In the genomic region with DNA sequence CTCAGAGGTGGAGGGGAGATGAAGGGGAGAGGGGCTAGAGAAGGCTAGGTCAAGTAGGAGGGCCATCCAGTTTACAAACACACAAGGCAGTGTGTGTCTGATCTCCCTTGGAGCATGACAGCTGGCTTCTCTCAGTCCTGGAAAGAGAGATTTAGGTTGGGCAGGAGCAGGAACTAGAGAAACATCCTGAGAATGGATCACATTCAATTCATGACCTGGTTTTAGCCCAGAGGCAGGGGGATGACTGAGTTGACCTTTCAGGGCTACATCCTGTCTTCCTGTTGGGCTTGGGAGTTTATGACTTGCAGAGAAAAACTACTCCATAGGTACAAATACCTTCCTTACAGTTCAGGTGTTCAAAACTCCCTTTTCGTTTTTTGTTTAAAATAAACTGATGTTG, we compare ENCODE assay signal across 20 cellular contexts.
DNase-seq lines count a peak whose midpoint lies in the region; ATAC-seq, FAIRE-seq and TF ChIP-seq lines count a peak whose summit lies in the region.
"Had no signal": no experiment of that assay in that cellular context is flagged by ENCODE, and none has a peak within 500 bp of the region (broad histone marks: within the 10 kb centered on the region; RNA-seq: fewer than 3 reads in every experiment).

No MANE protein-coding gene starts in this region.

- no peak overlapping the region for H3K18ac ChIP-seq in H1 (ENCODE audit: extremely low read depth, low read length)
- H3K18ac ChIP-seq in mesendoderm (ENCODE audit: low read length) = no peak overlapping the region

- H3K36me3 Mint-ChIP-seq in stimulated activated memory B cell treated with anti-CD40 and anti-IgM and Interleukin-4, amounts not matched to agents 10 μg/mL and 1 μg/mL and 100 μg/mL, for 72 hours = no peaks in the 10 kb centered on the region
- H3K36me3 Mint-ChIP-seq: CD8-positive, alpha-beta T cell had no signal

- no peaks in the 10 kb centered on the region for H3K23me2 ChIP-seq in H1 (ENCODE audit: low read depth, low read length)

- TF ChIP-seq POLR2A in H1 (IDR thresholded peaks at IDR 0.05; ENCODE audit: control extremely low read depth in 1 of 2, low read depth in 2 of 2, low read length in 2 of 2) = no peak

- no peak for ATAC-seq in stimulated activated memory B cell treated with anti-CD40 and anti-IgM and Interleukin-4, amounts not matched to agents 10 μg/mL and 1 μg/mL and 100 μg/mL, for 72 hours
- no peak for ATAC-seq in GM21576 (IDR thresholded peaks at IDR 0.05; ENCODE audit: unreplicated experiment)
- no peak for ATAC-seq in GM19397 (IDR thresholded peaks at IDR 0.05; ENCODE audit: unreplicated experiment)
- ATAC-seq: CD8-positive, alpha-beta T cell; HCT116; HepG2 had no signal

- H2BK5ac ChIP-seq in H1 (ENCODE audit: low read depth, low read length) (no peak overlapping the region), mesendoderm (ENCODE audit: low read length) (no peak overlapping the region)

- H3K56ac ChIP-seq in H1 (replicated peaks; ENCODE audit: insufficient read length, low read depth, low read length) = no peak overlapping the region
- H3K56ac ChIP-seq in mesendoderm (ENCODE audit: low read length) = no peak overlapping the region

- no peaks in the 10 kb centered on the region for H3K27me3 ChIP-seq in H1 (replicated peaks in 1 of 4; ENCODE audit: control insufficient read depth in 3 of 4, extremely low read depth in 1 of 4, insufficient read depth in 3 of 4, low read length in 3 of 4)
- H3K27me3 ChIP-seq in mesendoderm (ENCODE audit: insufficient read depth, low read length, poor library complexity) = no peaks in the 10 kb centered on the region
- H3K27me3 ChIP-seq: BLaER1 treated with 17β-estradiol and CSF1 and Interleukin-3, amounts not matched to agents 10 nM and 100 nM had no signal

- no peak overlapping the region for H3K14ac ChIP-seq in H1 (ENCODE audit: insufficient read length)

- peak overlapping the region; percentile 94 for H3K27ac ChIP-seq in VCaP
- no peak overlapping the region for H3K27ac ChIP-seq in H1 (ENCODE audit: low read depth, low read length)
- no peak overlapping the region for H3K27ac ChIP-seq in mesendoderm (ENCODE audit: low read depth, low read length)
- H3K27ac ChIP-seq: BLaER1 treated with 17β-estradiol and CSF1 and Interleukin-3, amounts not matched to agents 10 nM and 100 nM had no signal

- WGBS in H1 (ENCODE audit: extremely low coverage in 1 of 2, insufficient coverage in 1 of 2, insufficient read length in 1 of 2, insufficient replicate concordance in 2 of 2, low coverage in 1 of 2, low lambda C conversion rate in 2 of 2, missing lambda C conversion rate in 1 of 2), 2 experiments = 71% methylated on average over 1 of the region's 1 CpG; no CpG with 5 or more reads in 1 of the 2 experiments
- no CpG with 5 or more reads among the region's 1 CpG for WGBS in mesendoderm (ENCODE audit: extremely low coverage, insufficient coverage, low lambda C conversion rate)

- H3K4me3 Mint-ChIP-seq in stimulated activated memory B cell treated with anti-CD40 and anti-IgM and Interleukin-4, amounts not matched to agents 10 μg/mL and 1 μg/mL and 100 μg/mL, for 72 hours = no peak overlapping the region
- H3K4me3 Mint-ChIP-seq: B cell; CD8-positive, alpha-beta T cell; HFFc6; IgD-negative memory B cell had no signal

- H3K79me2 ChIP-seq in H1 (ENCODE audit: control insufficient read depth in 1 of 2, insufficient read depth in 2 of 2, low read length in 2 of 2) (no peaks in the 10 kb centered on the region), mesendoderm (ENCODE audit: control insufficient read depth, insufficient read depth, low read length) (no peaks in the 10 kb centered on the region)

- 0 out of 2 replicates have a peak overlapping the region, but pooled peaks have one; percentile 10 for H2BK15ac ChIP-seq in H1 (ENCODE audit: low read length)
- H2BK15ac ChIP-seq in mesendoderm (replicated peaks; ENCODE audit: low read depth) = no peak overlapping the region

- POLR2A ChIA-PET in H1 (lab: Charles Lee; ENCODE audit: partially characterized antibody) = no interaction called here

- CTCF ChIA-PET in H1 (lab: Charles Lee; ENCODE audit: partially characterized antibody) = interaction anchor here (0.6 to 1.5 kb wide), 2 partner anchors 13 to 321 kb away, joined by 3 to 7 read pairs; no protein-coding TSS in a partner anchor

- peaks cover 7% of the 10 kb centered on the region for H3K9me3 Mint-ChIP-seq in stimulated activated memory B cell treated with anti-CD40 and anti-IgM and Interleukin-4, amounts not matched to agents 10 μg/mL and 1 μg/mL and 100 μg/mL, for 72 hours
- H3K9me3 Mint-ChIP-seq: CD8-positive, alpha-beta T cell had no signal

- FAIRE-seq in H1 (lab: Jason Lieb, UNC) = no peak
- FAIRE-seq: G401.6, GM12892, H54, HepG2 had no signal

- H2BK12ac ChIP-seq in H1 (ENCODE audit: low read depth, low read length) = no peak overlapping the region

- H4K20me1 ChIP-seq in H1 (replicated peaks in 1 of 2; ENCODE audit: control insufficient read depth in 1 of 2, insufficient read depth in 2 of 2, low read length in 2 of 2) = no peaks in the 10 kb centered on the region
- H4K20me1 ChIP-seq: BLaER1 treated with 17β-estradiol and CSF1 and Interleukin-3, amounts not matched to agents 10 nM and 100 nM had no signal

- H3K4me2 ChIP-seq in H1 (ENCODE audit: insufficient read depth in 1 of 2, low read depth in 2 of 2, low read length in 2 of 2) = no peak overlapping the region
- H3K4me2 ChIP-seq in mesendoderm (ENCODE audit: low read length) = no peak overlapping the region
- H3K4me2 ChIP-seq: BLaER1 treated with 17β-estradiol and CSF1 and Interleukin-3, amounts not matched to agents 10 nM and 100 nM had no signal

- peaks cover 50% of the 10 kb centered on the region for H3K27me3 Mint-ChIP-seq in stimulated activated memory B cell treated with anti-CD40 and anti-IgM and Interleukin-4, amounts not matched to agents 10 μg/mL and 1 μg/mL and 100 μg/mL, for 72 hours

- no peak overlapping the region for H3K4ac ChIP-seq in H1 (replicated peaks; ENCODE audit: insufficient read length, low read depth, low read length)
- no peak overlapping the region for H3K4ac ChIP-seq in mesendoderm (ENCODE audit: low read depth, low read length)

- TF ChIP-seq CTCF in VCaP (conservative IDR thresholded peaks at IDR 0.05) (no peak), H1 (IDR thresholded peaks at IDR 0.05; ENCODE audit: control extremely low read depth in 1 of 3, insufficient read depth in 1 of 3, low read depth in 1 of 3, low read length in 3 of 3) (no peak)

- H3K79me1 ChIP-seq in H1 (ENCODE audit: low read depth, low read length) = no peaks in the 10 kb centered on the region
- no peaks in the 10 kb centered on the region for H3K79me1 ChIP-seq in mesendoderm (ENCODE audit: low read length)

- H3K4me1 ChIP-seq in H1 (replicated peaks in 1 of 4; ENCODE audit: control insufficient read depth in 3 of 4, insufficient read depth in 4 of 4, low read length in 3 of 4) = peaks cover 5 to 12% (median 9%) of the 10 kb centered on the region in 4 experiments
- H3K4me1 ChIP-seq in mesendoderm (ENCODE audit: control insufficient read depth, low read depth, low read length) = peaks cover 5% of the 10 kb centered on the region

- DNase-seq in G401 (ENCODE audit: low spot score) (peak; percentile 35), H1 (ENCODE audit: low read depth in 1 of 2, low spot score in 2 of 2) (no peak), mesendoderm (peak; percentile 71)
- DNase-seq: Calu3; CD8-positive, alpha-beta T cell; DMS79 treated with DMSO at 0.1 percent for 48 hours; HFFc6; KG1 had no signal

- H4K8ac ChIP-seq in H1 (ENCODE audit: extremely low read depth, insufficient read depth, low read length) (no peak overlapping the region), mesendoderm (ENCODE audit: low read depth, low read length) (no peak overlapping the region)

- H2AK5ac ChIP-seq in H1 (ENCODE audit: low read depth, low read length) (no peak overlapping the region), mesendoderm (ENCODE audit: low read length) (no peak overlapping the region)

- H3K9me3 ChIP-seq in H1 (ENCODE audit: insufficient read depth in 2 of 2, low read depth in 1 of 2, low read length in 1 of 2) = no peaks in the 10 kb centered on the region

- H3K23ac ChIP-seq in H1 (ENCODE audit: insufficient read length) = no peak overlapping the region
- no peak overlapping the region for H3K23ac ChIP-seq in mesendoderm (ENCODE audit: low read length)

- no peak overlapping the region for H2BK20ac ChIP-seq in H1 (ENCODE audit: low read length)

- in situ Hi-C loops in G401 (cut with HindIII; ENCODE audit: low sequenced_read_pairs) = no loop called here

- H2AFZ ChIP-seq in H1 (ENCODE audit: low read length) = no peak overlapping the region

- H4K5ac ChIP-seq in H1 (ENCODE audit: insufficient read length, low read depth, low read length) (no peak overlapping the region), mesendoderm (ENCODE audit: low read length) (no peak overlapping the region)

- H3K36me3 ChIP-seq in H1 (ENCODE audit: control insufficient read depth in 2 of 4, insufficient read depth in 4 of 4, low read length in 3 of 4) (no peaks in the 10 kb centered on the region), mesendoderm (ENCODE audit: control insufficient read depth, insufficient read depth, low read length) (no peaks in the 10 kb centered on the region)
- H3K36me3 ChIP-seq: BLaER1 treated with 17β-estradiol and CSF1 and Interleukin-3, amounts not matched to agents 10 nM and 100 nM had no signal

- no peak overlapping the region for H4K91ac ChIP-seq in H1 (replicated peaks; ENCODE audit: insufficient read length, low read length)

- no peak overlapping the region for H2BK120ac ChIP-seq in H1 (replicated peaks; ENCODE audit: low read depth, low read length)
- H2BK120ac ChIP-seq in mesendoderm (ENCODE audit: low read depth, low read length) = no peak overlapping the region

- H3K27ac Mint-ChIP-seq in stimulated activated memory B cell treated with anti-CD40 and anti-IgM and Interleukin-4, amounts not matched to agents 10 μg/mL and 1 μg/mL and 100 μg/mL, for 72 hours = no peak overlapping the region
- H3K27ac Mint-ChIP-seq: B cell; CD8-positive, alpha-beta T cell; HFFc6; IgD-negative memory B cell had no signal

- no peaks in the 10 kb centered on the region for H3K4me1 Mint-ChIP-seq in stimulated activated memory B cell treated with anti-CD40 and anti-IgM and Interleukin-4, amounts not matched to agents 10 μg/mL and 1 μg/mL and 100 μg/mL, for 72 hours
- H3K4me1 Mint-ChIP-seq: B cell had no signal

- no peak for TF ChIP-seq EP300 in H1 (IDR thresholded peaks at IDR 0.05; ENCODE audit: borderline replicate concordance in 1 of 2, low read depth in 2 of 2, low read length in 2 of 2)

- H3K9ac ChIP-seq in H1 (replicated peaks in 1 of 4; ENCODE audit: extremely low read depth in 1 of 4, low read depth in 3 of 4, low read length in 3 of 4) (no peak overlapping the region), mesendoderm (ENCODE audit: low read length) (no peak overlapping the region)
- H3K9ac ChIP-seq: BLaER1 treated with 17β-estradiol and CSF1 and Interleukin-3, amounts not matched to agents 10 nM and 100 nM had no signal

- no peak overlapping the region for H3K4me3 ChIP-seq in H1 (ENCODE audit: extremely low read depth in 1 of 4, insufficient read depth in 2 of 4, low read depth in 3 of 4, low read length in 4 of 4)
- H3K4me3 ChIP-seq in mesendoderm (ENCODE audit: low read length) = no peak overlapping the region
- H3K4me3 ChIP-seq: BLaER1 treated with 17β-estradiol and CSF1 and Interleukin-3, amounts not matched to agents 10 nM and 100 nM had no signal

- no peak for TF ChIP-seq RAD21 in H1 (IDR thresholded peaks at IDR 0.05 in 1 of 2, conservative IDR thresholded peaks at IDR 0.05 in 1 of 2; ENCODE audit: low read depth in 2 of 2, low read length in 2 of 2)

Comparison
In these comparisons a context has a peak if more than half of its experiments do, and no peak if none do; other contexts are left out.
1. DNase-seq: peak in G401 (single experiment) and mesendoderm (single experiment); none in H1 (0 of 2).